ENCODE assay signal across 19 cellular contexts in genomic region chr12:89939468-89940215, GRCh38.
DNase-seq lines count a peak whose midpoint lies in the region; ATAC-seq, FAIRE-seq and TF ChIP-seq lines count a peak whose summit lies in the region.
"Had no signal": no experiment of that assay in that cellular context is flagged by ENCODE, and none has a peak within 500 bp of the region (broad histone marks: within the 10 kb centered on the region; RNA-seq: fewer than 3 reads in every experiment).

No MANE protein-coding gene starts in this region.

- DNase-seq in A549 (ENCODE audit: low read depth in 1 of 2, low spot score in 1 of 2) (no peak), H54 (ENCODE audit: insufficient read length, low spot score) (no peak), bronchial epithelial cell (ENCODE audit: low read depth) (peak; percentile 53), kidney tubule cell (ENCODE audit: low spot score) (peak; percentile 47), CD1c-positive myeloid dendritic cell (ENCODE audit: extremely low spot score) (no peak), middle frontal gyrus (ENCODE audit: extremely low spot score, low spot score) (no peak), caudate nucleus (lab: John Stamatoyannopoulos, UW) (no peak), SHP77 treated with DMSO at 0.1 percent for 48 hours (lab: John Stamatoyannopoulos, UW) (no peak)
- DNase-seq: C1 segment of cervical spinal cord, Caco-2, NCI-H1048, NCI-H1436 treated with DMSO at 0.1 percent for 48 hours, NCI-H2029 treated with DMSO at 0.1 percent for 48 hours, NCI-H2171 treated with DMSO at 0.1 percent for 48 hours had no signal

- POLR2A ChIA-PET in A549 (lab: Yijun Ruan, JAX): no interaction called here

- H3K27ac ChIP-seq in A549 (no peak overlapping the region), caudate nucleus (ENCODE audit: low read depth, low read length) (no peak overlapping the region)
- H3K27ac ChIP-seq: HL-60, SK-N-MC had no signal

- CTCF ChIA-PET in A549 (lab: Yijun Ruan, JAX): no interaction called here

- FAIRE-seq in A549 (lab: Jason Lieb, UNC) (peak; percentile 39), H54 (lab: Jason Lieb, UNC) (peak; percentile 72), bronchial epithelial cell (lab: Jason Lieb, UNC) (no peak)
- FAIRE-seq: K562 had no signal

- ATAC-seq in A549: no peak
- ATAC-seq: HCT116, K562, Right ventricle myocardium inferior had no signal

- WGBS in A549 (ENCODE audit: missing lambda C conversion rate): 97% methylated on average over 1 of the region's 1 CpG

- peaks cover 15% of the 10 kb centered on the region; the same call in 1 of the 3 replicates for H3K4me1 ChIP-seq in A549

- no peaks in the 10 kb centered on the region for H3K36me3 ChIP-seq in bronchial epithelial cell (ENCODE audit: control insufficient read depth, insufficient read depth, low read length)

- H3K4me3 ChIP-seq in A549: no peak overlapping the region
- no peak overlapping the region for H3K4me3 ChIP-seq in bronchial epithelial cell (ENCODE audit: low read depth, low read length)
- H3K4me3 ChIP-seq: K562, SK-N-MC had no signal

- TF ChIP-seq EP300 in A549 (IDR thresholded peaks at IDR 0.05): no peak

- no peak overlapping the region for H3K4me2 ChIP-seq in A549

- TF ChIP-seq POLR2A in A549 (IDR thresholded peaks at IDR 0.05; ENCODE audit: low read length) (no peak), H54 (IDR thresholded peaks at IDR 0.05; ENCODE audit: low read depth, low read length) (no peak)

- H3K27me3 ChIP-seq in bronchial epithelial cell (ENCODE audit: control insufficient read depth, insufficient read depth, low read length): no peaks in the 10 kb centered on the region

- TF ChIP-seq CTCF in A549 (IDR thresholded peaks at IDR 0.05) (no peak), bronchial epithelial cell (IDR thresholded peaks at IDR 0.05; ENCODE audit: insufficient read depth, low read length, severe bottlenecking) (no peak)

- no peak for TF ChIP-seq RAD21 in A549 (conservative IDR thresholded peaks at IDR 0.05 in 1 of 2, IDR thresholded peaks at IDR 0.05 in 1 of 2)

- no peaks in the 10 kb centered on the region for H3K9me3 ChIP-seq in A549
- H3K9me3 ChIP-seq: Caco-2 had no signal

TF ChIP-seq in A549, 52 proteins besides CTCF, POLR2A, EP300 and RAD21:
- TF ChIP-seq GATA3 (IDR thresholded peaks at IDR 0.05; ENCODE audit: borderline replicate concordance) (no peak), E2F6 (IDR thresholded peaks at IDR 0.05; ENCODE audit: borderline replicate concordance, low read depth) (no peak), CEBPB (IDR thresholded peaks at IDR 0.05) (no peak), KDM5A (IDR thresholded peaks at IDR 0.05) (no peak)

Comparison
In these comparisons a context has a peak if more than half of its experiments do, and no peak if none do; other contexts are left out.
1. DNase-seq: peak in bronchial epithelial cell (single experiment) and kidney tubule cell (single experiment); none in A549 (0 of 2), H54 (single experiment), CD1c-positive myeloid dendritic cell (single experiment), middle frontal gyrus (single experiment), caudate nucleus (0 of 61) and SHP77 treated with DMSO at 0.1 percent for 48 hours (single experiment).